ENCODE assay signal across 1 cellular context in genomic region chr1:222546548-222547259, GRCh38.
A peak's percentile ranks its signal among the peaks of the same experiment; 100 is the strongest.
TF ChIP-seq lines count a peak whose summit lies in the region.

No MANE protein-coding gene starts in this region.

TF ChIP-seq in HepG2, 621 proteins besides CTCF, POLR2A, EP300 and RAD21 (continued from another document):
- TF ChIP-seq SP2 (CRISPR knock-in tag; IDR thresholded peaks at IDR 0.05): no peak
- TF ChIP-seq ZNF609 (CRISPR knock-in tag; IDR thresholded peaks at IDR 0.05; ENCODE audit: borderline replicate concordance): no peak
- TF ChIP-seq ZNF605 (CRISPR knock-in tag; IDR thresholded peaks at IDR 0.05): no peak
- TF ChIP-seq FOSL2 (CRISPR knock-in tag; IDR thresholded peaks at IDR 0.05): peak; percentile 71
- TF ChIP-seq ATF1 (CRISPR knock-in tag; IDR thresholded peaks at IDR 0.05): no peak
- TF ChIP-seq ZNF10 (CRISPR knock-in tag; IDR thresholded peaks at IDR 0.05; ENCODE audit: borderline replicate concordance, low read depth): no peak
- no peak for TF ChIP-seq LRRFIP1 (CRISPR knock-in tag; conservative IDR thresholded peaks at IDR 0.05)
- TF ChIP-seq SOX5 (CRISPR knock-in tag; IDR thresholded peaks at IDR 0.05; ENCODE audit: borderline replicate concordance): no peak
- no peak for TF ChIP-seq HMG20B (CRISPR knock-in tag; conservative IDR thresholded peaks at IDR 0.05)
